Comparison of ENCODE assay signal across 11 cellular contexts in genomic region chr1:218058730-218059129, GRCh38.
"Had no signal": no experiment of that assay in that cellular context is flagged by ENCODE, and none has a peak within 500 bp of the region (broad histone marks: within the 10 kb centered on the region; RNA-seq: fewer than 3 reads in every experiment).

No MANE protein-coding gene starts in this region.

- H3K4me1 ChIP-seq: HAP-1 had no signal

- FAIRE-seq: H1, H54 had no signal

- DNase-seq: GM23248, GOT3, H7, H9, HCEC 1CT, HFFc6 had no signal

- H3K4me3 ChIP-seq: GM23248, GM23338, HAP-1 had no signal

- H3K36me3 ChIP-seq: HAP-1 had no signal

- H3K4me1 Mint-ChIP-seq: GM23338, H9 had no signal

- H3K4me3 Mint-ChIP-seq: GM23338, H9, HFFc6 had no signal

- H3K27ac ChIP-seq: GM23248 had no signal

- H2AFZ ChIP-seq: GM23248, GM23338 had no signal

- H3K27ac Mint-ChIP-seq: GM23338, H9, HFFc6 had no signal

- H3K9me3 ChIP-seq: HAP-1 had no signal

- ATAC-seq: GM23338, HCT116 had no signal

- H3K9me3 Mint-ChIP-seq: GM23338, H9 had no signal

- H3K4me2 ChIP-seq: GM23338 had no signal

- H3K9ac ChIP-seq: GM23248 had no signal
